ENCODE assay signal across 16 cellular contexts in the genomic region with DNA sequence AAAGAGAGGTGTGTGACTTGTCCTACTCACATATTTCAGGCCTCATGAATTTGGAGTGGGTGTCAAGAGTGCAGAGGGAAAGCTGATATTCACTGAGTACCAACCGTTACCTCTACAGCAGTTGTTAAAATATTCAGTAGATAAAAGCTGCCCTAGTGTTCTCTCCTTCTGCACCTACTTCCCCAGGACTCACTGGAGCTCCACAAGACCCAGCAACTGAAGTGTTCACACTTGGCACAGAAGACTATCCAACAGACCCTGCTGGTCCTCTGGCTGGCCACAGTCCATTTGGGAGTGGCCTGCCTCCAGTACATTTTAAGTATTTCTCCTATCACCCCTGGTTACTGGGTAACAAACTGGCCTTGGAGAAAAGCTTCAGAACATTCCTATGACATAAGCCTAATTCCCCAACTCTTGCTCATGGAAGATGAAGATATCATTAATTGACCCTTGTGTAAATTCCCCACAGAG.
DNase-seq lines count a peak whose midpoint lies in the region; ATAC-seq and FAIRE-seq lines count a peak whose summit lies in the region.
"Had no signal": no experiment of that assay in that cellular context is flagged by ENCODE, and none has a peak within 500 bp of the region (broad histone marks: within the 10 kb centered on the region; RNA-seq: fewer than 3 reads in every experiment).

No MANE protein-coding gene starts in this region.

- H3K9me3 Mint-ChIP-seq in activated naive CD8-positive, alpha-beta T cell treated with anti-CD3 and anti-CD28 coated beads, Interleukin-2, amount 50 U/mL, for 24 hours: peaks cover 5% of the 10 kb centered on the region
- H3K9me3 Mint-ChIP-seq: T-helper 2 cell treated with Interferon-gamma antibody and Interleukin-4, amounts not matched to agents 5 μg/mL and 100 μg/mL, for 36 hours had no signal

- H3K4me3 ChIP-seq in right cardiac atrium (ENCODE audit: low read length) (no peak overlapping the region), small intestine (ENCODE audit: low read depth in 1 of 2, low read length in 2 of 2) (no peak overlapping the region)
- H3K4me3 ChIP-seq: GM12878 had no signal

- peak; percentile 73 to 95 for ATAC-seq in right cardiac atrium
- ATAC-seq in activated naive CD8-positive, alpha-beta T cell treated with anti-CD3 and anti-CD28 coated beads, Interleukin-2, amount 50 U/mL, for 24 hours: no peak
- ATAC-seq in HG03097 (IDR thresholded peaks at IDR 0.05; ENCODE audit: low FRiP score, unreplicated experiment): no peak
- ATAC-seq: GM12878 had no signal

- H3K4me1 Mint-ChIP-seq in activated naive CD8-positive, alpha-beta T cell treated with anti-CD3 and anti-CD28 coated beads, Interleukin-2, amount 50 U/mL, for 24 hours: no peaks in the 10 kb centered on the region

- no peak overlapping the region for H3K4me3 Mint-ChIP-seq in activated naive CD8-positive, alpha-beta T cell treated with anti-CD3 and anti-CD28 coated beads, Interleukin-2, amount 50 U/mL, for 24 hours
- H3K4me3 Mint-ChIP-seq: T-helper 2 cell treated with Interferon-gamma antibody and Interleukin-4, amounts not matched to agents 5 μg/mL and 100 μg/mL, for 36 hours had no signal

- peaks cover 0 to 5% of the 10 kb centered on the region in 2 donors for H3K36me3 ChIP-seq in small intestine (ENCODE audit: control insufficient read depth in 2 of 2, insufficient read depth in 2 of 2, low read length in 2 of 2)

- DNase-seq in DMS 273 (lab: John Stamatoyannopoulos, UW; ENCODE audit: unreplicated experiment): peak; percentile 1
- no peak for DNase-seq in DMS 273 treated with DMSO at 0.1 percent for 48 hours (lab: John Stamatoyannopoulos, UW)
- peak; percentile 80 for DNase-seq in astrocyte of the hippocampus (ENCODE audit: low read depth, low spot score)
- DNase-seq in right cardiac atrium: peak; percentile 38 to 81 (median 68)
- peak; percentile 7 for DNase-seq in small intestine
- DNase-seq in activated naive CD8-positive, alpha-beta T cell treated with anti-CD3 and anti-CD28 coated beads, Interleukin-2, amount 50 U/mL, for 24 hours: no peak
- DNase-seq in SK-N-DZ (ENCODE audit: low spot score): no peak
- DNase-seq: activated CD4-positive, alpha-beta T cell treated with anti-CD3 and anti-CD28 coated beads, Interleukin-2, amount 50 U/mL, for 48 hours; activated effector memory CD4-positive, alpha-beta T cell treated with Interleukin-2 at 50 U/mL for 16 hours; DMS153; substantia nigra had no signal

- FAIRE-seq in small intestine (lab: Jason Lieb, UNC): no peak
- FAIRE-seq: GM12878 had no signal

- H3K27ac Mint-ChIP-seq in activated naive CD8-positive, alpha-beta T cell treated with anti-CD3 and anti-CD28 coated beads, Interleukin-2, amount 50 U/mL, for 24 hours: no peak overlapping the region
- H3K27ac Mint-ChIP-seq: T-helper 2 cell treated with Interferon-gamma antibody and Interleukin-4, amounts not matched to agents 5 μg/mL and 100 μg/mL, for 36 hours had no signal

- intact Hi-C loops in right cardiac atrium (cut with DNase I): loop anchor here in 1 of 4 donors (10.0 kb wide), 1 partner anchor 66 kb away; no protein-coding TSS in a partner anchor

- H3K27ac ChIP-seq in right cardiac atrium (ENCODE audit: low read length): peak overlapping the region; percentile 42
- H3K27ac ChIP-seq in small intestine (ENCODE audit: low read depth in 1 of 2, low read length in 1 of 2): no peak overlapping the region
- H3K27ac ChIP-seq: 22Rv1, KMS-11 had no signal

- H3K27me3 Mint-ChIP-seq in activated naive CD8-positive, alpha-beta T cell treated with anti-CD3 and anti-CD28 coated beads, Interleukin-2, amount 50 U/mL, for 24 hours: no peaks in the 10 kb centered on the region

- H3K27me3 ChIP-seq in right cardiac atrium (ENCODE audit: control insufficient read depth, insufficient read depth): no peaks in the 10 kb centered on the region
- H3K27me3 ChIP-seq in small intestine (ENCODE audit: control insufficient read depth in 2 of 2, insufficient read depth in 2 of 2, low read length in 2 of 2): no peaks in the 10 kb centered on the region

- H3K36me3 Mint-ChIP-seq in activated naive CD8-positive, alpha-beta T cell treated with anti-CD3 and anti-CD28 coated beads, Interleukin-2, amount 50 U/mL, for 24 hours (ENCODE audit: low read depth): no peaks in the 10 kb centered on the region

- 27% methylated on average over 1 of the region's 1 CpG for WGBS in right cardiac atrium
- 75 to 85% (median 76%) methylated on average over 1 of the region's 1 CpG for WGBS in small intestine, 3 donors

- no peaks in the 10 kb centered on the region for H3K9me3 ChIP-seq in right cardiac atrium (ENCODE audit: control insufficient read depth, low read length)
- H3K9me3 ChIP-seq in small intestine (ENCODE audit: control insufficient read depth, low read depth): no peaks in the 10 kb centered on the region

- H3K4me1 ChIP-seq in right cardiac atrium (ENCODE audit: control insufficient read depth, insufficient read depth, low read length) (peaks cover 2% of the 10 kb centered on the region), small intestine (ENCODE audit: control insufficient read depth in 2 of 2, insufficient read depth in 1 of 2, low read depth in 1 of 2, low read length in 1 of 2) (no peaks in the 10 kb centered on the region)

Comparison
In these comparisons a context has a peak if more than half of its experiments do, and no peak if none do; other contexts are left out.
1. DNase-seq: peak in DMS 273 (single experiment), astrocyte of the hippocampus (single experiment), right cardiac atrium (3 of 3) and small intestine (single experiment); none in DMS 273 treated with DMSO at 0.1 percent for 48 hours (single experiment), activated naive CD8-positive, alpha-beta T cell treated with anti-CD3 and anti-CD28 coated beads, Interleukin-2, amount 50 U/mL, for 24 hours (single experiment) and SK-N-DZ (single experiment).
2. ATAC-seq: peak in right cardiac atrium (2 of 2); none in activated naive CD8-positive, alpha-beta T cell treated with anti-CD3 and anti-CD28 coated beads, Interleukin-2, amount 50 U/mL, for 24 hours (single experiment) and HG03097 (single experiment).